ENCODE assay signal across 8 cellular contexts in genomic region chr16:69424935-69425784, GRCh38. TPM values are rescaled to one million over a fixed set of nuclear protein-coding genes. Genes with fewer than 3 reads are reported as not detected.
A peak's percentile ranks its signal among the peaks of the same experiment; 100 is the strongest.
DNase-seq lines count a peak whose midpoint lies in the region; ATAC-seq and TF ChIP-seq lines count a peak whose summit lies in the region.

No MANE protein-coding gene starts in this region.

- H2BK120ac ChIP-seq in mesenchymal stem cell (ENCODE audit: low read depth, low read length) = peak overlapping the region; percentile 39

- peak overlapping the region; percentile 95 for H3K4me2 ChIP-seq in DOHH2 (ENCODE audit: low read length)
- H3K4me2 ChIP-seq in mesenchymal stem cell (ENCODE audit: low read length, poor library complexity, severe bottlenecking) = peak overlapping the region; percentile 87

- H3K27me3 ChIP-seq in DOHH2 (ENCODE audit: control insufficient read depth, low read length) = no peaks in the 10 kb centered on the region
- H3K27me3 ChIP-seq in body of pancreas = no peaks in the 10 kb centered on the region
- H3K27me3 ChIP-seq in mesenchymal stem cell (ENCODE audit: control insufficient read depth in 1 of 2, insufficient read depth in 1 of 2, low read length in 2 of 2) = no peaks in the 10 kb centered on the region

- H3F3A ChIP-seq in DOHH2 (ENCODE audit: control insufficient read depth, insufficient read depth) = peaks cover 12% of the 10 kb centered on the region

- H3K4ac ChIP-seq in mesenchymal stem cell (ENCODE audit: low read depth in 1 of 2, low read length in 2 of 2) = peak overlapping the region in 1 of 2 experiments; percentile 97

- H3K27me3 Mint-ChIP-seq in IgD-negative memory B cell = no peaks in the 10 kb centered on the region

- peak overlapping the region; percentile 92 for H4K91ac ChIP-seq in mesenchymal stem cell (ENCODE audit: low read length)

- peak overlapping the region; percentile 44 for H2BK15ac ChIP-seq in mesenchymal stem cell (ENCODE audit: low read depth, poor library complexity, severe bottlenecking)

- H3K27ac Mint-ChIP-seq in IgD-negative memory B cell = peak overlapping the region; percentile 78 to 99 (median 97)

- peaks cover 2% of the 10 kb centered on the region for H3K79me1 ChIP-seq in mesenchymal stem cell (replicated peaks; ENCODE audit: low read length, poor library complexity, severe bottlenecking)

- no peak for ATAC-seq in body of pancreas
- ATAC-seq in GM19328 (IDR thresholded peaks at IDR 0.05; ENCODE audit: unreplicated experiment) = no peak
- no peak for ATAC-seq in HG02678 (IDR thresholded peaks at IDR 0.05; ENCODE audit: unreplicated experiment)

- peak overlapping the region; percentile 81 for H2AFZ ChIP-seq in mesenchymal stem cell (ENCODE audit: low read depth, low read length)

- H3K23ac ChIP-seq in mesenchymal stem cell (ENCODE audit: low read length in 2 of 2) = peak overlapping the region in 1 of 2 experiments; percentile 75

- TF ChIP-seq CTCF in DOHH2 (IDR thresholded peaks at IDR 0.05; ENCODE audit: low read depth, low read length, poor library complexity, severe bottlenecking) (no peak), body of pancreas (IDR thresholded peaks at IDR 0.05) (no peak)

- no peak overlapping the region for H2AK5ac ChIP-seq in mesenchymal stem cell (ENCODE audit: low read length, severe bottlenecking)

- 10 to 12% methylated on average over 11 of the region's 11 CpGs for WGBS in body of pancreas, 2 donors
- WGBS in mesenchymal stem cell = 7% methylated on average over 9 of the region's 11 CpGs

- H3K9ac ChIP-seq in mesenchymal stem cell (ENCODE audit: low read length) = peak overlapping the region; percentile 92

- TF ChIP-seq POLR2A in body of pancreas (IDR thresholded peaks at IDR 0.05) = no peak

- DNase-seq in body of pancreas (no peak), mesenchymal stem cell (peak; percentile 53), NCI-H510A (lab: John Stamatoyannopoulos, UW) (no peak), NCI-H2029 treated with DMSO at 0.1 percent for 48 hours (lab: John Stamatoyannopoulos, UW) (no peak)

- H3K4me3 ChIP-seq in DOHH2 (ENCODE audit: low read length) (peak overlapping the region; percentile 89), body of pancreas (peak overlapping the region; percentile 24 to 39), mesenchymal stem cell (ENCODE audit: insufficient read depth in 1 of 2, low read depth in 1 of 2, low read length in 2 of 2) (peak overlapping the region; percentile 93 to 94)

- H3K27ac ChIP-seq in DOHH2 (ENCODE audit: low read depth, low read length) (peak overlapping the region; percentile 71), body of pancreas (peak overlapping the region; percentile 72 to 82 (median 74)), mesenchymal stem cell (ENCODE audit: low read length, poor library complexity, severe bottlenecking) (peak overlapping the region; percentile 71)

- H3K9me3 Mint-ChIP-seq in IgD-negative memory B cell = peaks cover 0 to 7% (median 1%) of the 10 kb centered on the region in 3 donors

- peak overlapping the region; percentile 94 to 100 (median 98) for H3K4me3 Mint-ChIP-seq in IgD-negative memory B cell

- peaks cover 13 to 29% (median 18%) of the 10 kb centered on the region in 3 donors for H3K4me1 Mint-ChIP-seq in IgD-negative memory B cell

- peak overlapping the region in 1 of 2 experiments; percentile 97 for H2BK12ac ChIP-seq in mesenchymal stem cell (ENCODE audit: low read length in 2 of 2)

- peak overlapping the region; percentile 54 for H4K8ac ChIP-seq in mesenchymal stem cell (ENCODE audit: low read length)

- peaks cover 60% of the 10 kb centered on the region for H3K79me2 ChIP-seq in DOHH2 (ENCODE audit: control insufficient read depth, low read length)

- H3K14ac ChIP-seq in mesenchymal stem cell (ENCODE audit: low read length in 2 of 2) = peak overlapping the region in 1 of 2 experiments; percentile 99

- H3K18ac ChIP-seq in mesenchymal stem cell (ENCODE audit: low read depth in 1 of 2, low read length in 2 of 2) = peak overlapping the region; percentile 17 to 88

- no peaks in the 10 kb centered on the region for H3K9me2 ChIP-seq in DOHH2 (replicated peaks; ENCODE audit: control insufficient read depth, low read length)

- H2BK5ac ChIP-seq in mesenchymal stem cell (ENCODE audit: low read depth, low read length, poor library complexity, severe bottlenecking) = peak overlapping the region; percentile 35

- H4K20me1 ChIP-seq in DOHH2 (ENCODE audit: control insufficient read depth, insufficient read depth, low read depth, low read length) = no peaks in the 10 kb centered on the region

- H3K4me1 ChIP-seq in DOHH2 (ENCODE audit: control insufficient read depth, low read length) = peaks cover 20% of the 10 kb centered on the region
- H3K4me1 ChIP-seq in body of pancreas = peaks cover 17% of the 10 kb centered on the region
- peaks cover 5% of the 10 kb centered on the region for H3K4me1 ChIP-seq in mesenchymal stem cell (ENCODE audit: control insufficient read depth, insufficient read depth, low read depth, low read length)

- H3K36me3 ChIP-seq in DOHH2 (ENCODE audit: control insufficient read depth, low read length) (peaks cover 51% of the 10 kb centered on the region), body of pancreas (replicated peaks in 1 of 2; ENCODE audit: insufficient read depth in 1 of 2, low read depth in 2 of 2) (peaks cover 0 to 3% of the 10 kb centered on the region in 2 donors), mesenchymal stem cell (ENCODE audit: control insufficient read depth in 1 of 2, insufficient read depth in 2 of 2, low read depth in 1 of 2, low read length in 2 of 2) (peaks cover 17 to 27% of the 10 kb centered on the region in 2 experiments)

- peaks cover 11% of the 10 kb centered on the region for H3K36me3 Mint-ChIP-seq in IgD-negative memory B cell

- intact Hi-C loops in body of pancreas (cut with DNase I) = no loop called here

- H3K9me3 ChIP-seq in DOHH2 (ENCODE audit: control insufficient read depth, insufficient read depth, low read length) (peaks cover 8% of the 10 kb centered on the region), body of pancreas (no peaks in the 10 kb centered on the region), mesenchymal stem cell (ENCODE audit: control insufficient read depth, low read length) (peaks cover 6% of the 10 kb centered on the region)

RNA-seq across cellular contexts. Expression of gene CYB5B, which starts 0.7 kb away (rescaled TPM):
- polyA plus RNA-seq in IgD-negative memory B cell = 98.9 TPM
- total RNA-seq in body of pancreas = 10 to 100 TPM in 1 of 2 donors, 1 to 10 TPM in 1; 8.2 to 20.0 TPM
- polyA plus RNA-seq in mesenchymal stem cell (2013, experiment 1 of 2) = 379 TPM
- polyA plus RNA-seq in mesenchymal stem cell (2013, experiment 2 of 2) = 384 TPM

RNA-seq across cellular contexts. Expression of gene TERF2, which starts 39.4 kb away (rescaled TPM):
- polyA plus RNA-seq in IgD-negative memory B cell = 50.7 TPM
- total RNA-seq in body of pancreas = 10 to 100 TPM; 11.4 to 27.7 TPM
- polyA plus RNA-seq in mesenchymal stem cell (2013, experiment 1 of 2) = 27.2 TPM
- polyA plus RNA-seq in mesenchymal stem cell (2013, experiment 2 of 2) = 28.4 TPM

Comparison
In these comparisons a context has a peak if more than half of its experiments do, and no peak if none do; other contexts are left out.
1. H3K4me3 ChIP-seq: peak in every context shown above with its lines; median percentile 94 in mesenchymal stem cell; 89 in DOHH2; 32 in body of pancreas.